8 cellular contexts compared by ENCODE assay signal in genomic region chr19:53977991-53978731, GRCh38. TPM values are rescaled to one million over a fixed set of nuclear protein-coding genes. Genes with fewer than 3 reads are reported as not detected.
DNase-seq lines count a peak whose midpoint lies in the region; ATAC-seq, FAIRE-seq and TF ChIP-seq lines count a peak whose summit lies in the region.

No MANE protein-coding gene starts in this region.

- H3K9me3 ChIP-seq in suprapubic skin = no peaks in the 10 kb centered on the region

- no peak overlapping the region for H3K27ac ChIP-seq in suprapubic skin

- DNase-seq in H54 (ENCODE audit: insufficient read length, low spot score) (peak; percentile 94), epithelial cell of esophagus (ENCODE audit: low read depth) (peak; percentile 40), middle frontal gyrus (ENCODE audit: extremely low spot score, low spot score) (peak; percentile 86), suprapubic skin (ENCODE audit: low spot score in 2 of 2) (no peak), NOMO-1 (lab: John Stamatoyannopoulos, UW; ENCODE audit: unreplicated experiment in 2 of 2) (no peak)

- TF ChIP-seq CTCF in WI38 (IDR thresholded peaks at IDR 0.05; ENCODE audit: low read depth, low read length) (no peak), epithelial cell of esophagus (IDR thresholded peaks at IDR 0.05; ENCODE audit: insufficient read depth, low read depth, low read length, missing control alignments) (no peak), suprapubic skin (IDR thresholded peaks at IDR 0.05) (no peak)

- FAIRE-seq in H54 (lab: Jason Lieb, UNC) = no peak

- WGBS in suprapubic skin = 1% methylated on average over 13 of the region's 54 CpGs

- no peak for TF ChIP-seq EP300 in suprapubic skin (IDR thresholded peaks at IDR 0.05)

- ATAC-seq in HG03469 (IDR thresholded peaks at IDR 0.05; ENCODE audit: unreplicated experiment) (no peak), HG03521 (IDR thresholded peaks at IDR 0.05; ENCODE audit: unreplicated experiment) (no peak)

- peaks cover 45% of the 10 kb centered on the region for H3K4me1 ChIP-seq in suprapubic skin

- no peaks in the 10 kb centered on the region for H3K36me3 ChIP-seq in suprapubic skin

- TF ChIP-seq POLR2A in H54 (IDR thresholded peaks at IDR 0.05; ENCODE audit: low read depth, low read length) (no peak), suprapubic skin (IDR thresholded peaks at IDR 0.05) (no peak)

- peaks cover 67% of the 10 kb centered on the region for H3K27me3 ChIP-seq in suprapubic skin

- H3K4me3 ChIP-seq in WI38 (ENCODE audit: low read depth, low read length) (peak overlapping the region; percentile 12; the same call in 1 of the 2 replicates), epithelial cell of esophagus (ENCODE audit: low read length) (no peak overlapping the region), suprapubic skin (peak overlapping the region; percentile 37)

RNA-seq across cellular contexts. Expression of gene CACNG6, which starts 13.3 kb away (rescaled TPM):
- total RNA-seq in suprapubic skin = not detected

RNA-seq across cellular contexts. Expression of gene CACNG8, which starts 15.4 kb away (rescaled TPM):
- total RNA-seq in suprapubic skin = under 1 TPM in 2 of 4 donors, not detected in 2; 0.08 to 0.25 TPM

Comparison
In these comparisons a context has a peak if more than half of its experiments do, and no peak if none do; other contexts are left out.
1. DNase-seq: peak in H54 (single experiment), epithelial cell of esophagus (single experiment) and middle frontal gyrus (single experiment); none in suprapubic skin (0 of 2) and NOMO-1 (0 of 2).